In genomic region chr9:127931092-127931881, GRCh38 we compare ENCODE assay signal across 6 cellular contexts. TPM values are rescaled to one million over a fixed set of nuclear protein-coding genes. Genes with fewer than 3 reads are reported as not detected.
DNase-seq lines count a peak whose midpoint lies in the region; ATAC-seq and TF ChIP-seq lines count a peak whose summit lies in the region.

No MANE protein-coding gene starts in this region.

- TF ChIP-seq POLR2A in lower leg skin (IDR thresholded peaks at IDR 0.05), result no peak

- intact Hi-C loops in sciatic nerve (cut with DNase I) (no loop called here), lower leg skin (cut with DNase I; ENCODE audit: low total_unique reads) (no loop called here)

- WGBS in lower leg skin, 2 donors, result 29 to 32% methylated on average over 18 of the region's 18 CpGs

- ATAC-seq in GM19452 (IDR thresholded peaks at IDR 0.05; ENCODE audit: unreplicated experiment) (peak; percentile 33), sciatic nerve (peak; percentile 33)

- H3K4me3 ChIP-seq in lower leg skin (ENCODE audit: low read depth, poor library complexity, severe bottlenecking), result no peak overlapping the region

- no peak for TF ChIP-seq CTCF in 22Rv1 (IDR thresholded peaks at IDR 0.05)
- no peak for TF ChIP-seq CTCF in lower leg skin (IDR thresholded peaks at IDR 0.05)

- peak overlapping the region; percentile 70 for H3K27ac ChIP-seq in 22Rv1

- DNase-seq in NCI-H2196 (lab: John Stamatoyannopoulos, UW; ENCODE audit: unreplicated experiment) (peak; percentile 77), dermis microvascular lymphatic vessel endothelial cell (ENCODE audit: low read depth in 2 of 2) (peak; percentile 45 to 70), sciatic nerve (ENCODE audit: low spot score) (no peak), lower leg skin (ENCODE audit: low spot score in 2 of 2) (no peak)

RNA-seq across cellular contexts. Expression of gene PIP5KL1, which starts 0.7 kb away (rescaled TPM):
- total RNA-seq in dermis microvascular lymphatic vessel endothelial cell (0.39 and 1.0 TPM in 2 replicates), sciatic nerve (2.0 TPM), lower leg skin (10 to 100 TPM in 1 of 4 donors, 1 to 10 TPM in 3; 4.1 to 11.3 (median 8.4) TPM)

RNA-seq across cellular contexts. Expression of gene DPM2, which starts 6.4 kb away (rescaled TPM):
- total RNA-seq in dermis microvascular lymphatic vessel endothelial cell, result 8.9 and 17.7 TPM in 2 replicates
- 24.6 TPM for total RNA-seq in sciatic nerve
- 10 to 100 TPM; 11.9 to 21.1 (median 15.8) TPM for total RNA-seq in lower leg skin

RNA-seq across cellular contexts. Expression of gene ST6GALNAC4, which starts 14.4 kb away (rescaled TPM):
- total RNA-seq in dermis microvascular lymphatic vessel endothelial cell (27.3 and 32.2 TPM in 2 replicates), sciatic nerve (19.6 TPM), lower leg skin (10 to 100 TPM in 2 of 4 donors, 1 to 10 TPM in 2; 4.6 to 28.5 (median 16.5) TPM)

RNA-seq across cellular contexts. Expression of gene ST6GALNAC6, which starts 31.9 kb away (rescaled TPM):
- 23.4 and 35.7 TPM in 2 replicates for total RNA-seq in dermis microvascular lymphatic vessel endothelial cell
- 108 TPM for total RNA-seq in sciatic nerve
- total RNA-seq in lower leg skin, result 10 to 100 TPM; 50.5 to 72.9 (median 65.6) TPM

RNA-seq across cellular contexts. Expression of gene EEIG1, which starts 49.5 kb away (rescaled TPM):
- total RNA-seq in dermis microvascular lymphatic vessel endothelial cell (15.0 and 60.1 TPM in 2 replicates), sciatic nerve (96.8 TPM), lower leg skin (10 to 100 TPM; 33.0 to 81.3 (median 48.9) TPM)

Comparison
In these comparisons a context has a peak if more than half of its experiments do, and no peak if none do; other contexts are left out.
1. DNase-seq: peak in NCI-H2196 (single experiment) and dermis microvascular lymphatic vessel endothelial cell (2 of 2); none in sciatic nerve (single experiment) and lower leg skin (0 of 2).